In the genomic region with DNA sequence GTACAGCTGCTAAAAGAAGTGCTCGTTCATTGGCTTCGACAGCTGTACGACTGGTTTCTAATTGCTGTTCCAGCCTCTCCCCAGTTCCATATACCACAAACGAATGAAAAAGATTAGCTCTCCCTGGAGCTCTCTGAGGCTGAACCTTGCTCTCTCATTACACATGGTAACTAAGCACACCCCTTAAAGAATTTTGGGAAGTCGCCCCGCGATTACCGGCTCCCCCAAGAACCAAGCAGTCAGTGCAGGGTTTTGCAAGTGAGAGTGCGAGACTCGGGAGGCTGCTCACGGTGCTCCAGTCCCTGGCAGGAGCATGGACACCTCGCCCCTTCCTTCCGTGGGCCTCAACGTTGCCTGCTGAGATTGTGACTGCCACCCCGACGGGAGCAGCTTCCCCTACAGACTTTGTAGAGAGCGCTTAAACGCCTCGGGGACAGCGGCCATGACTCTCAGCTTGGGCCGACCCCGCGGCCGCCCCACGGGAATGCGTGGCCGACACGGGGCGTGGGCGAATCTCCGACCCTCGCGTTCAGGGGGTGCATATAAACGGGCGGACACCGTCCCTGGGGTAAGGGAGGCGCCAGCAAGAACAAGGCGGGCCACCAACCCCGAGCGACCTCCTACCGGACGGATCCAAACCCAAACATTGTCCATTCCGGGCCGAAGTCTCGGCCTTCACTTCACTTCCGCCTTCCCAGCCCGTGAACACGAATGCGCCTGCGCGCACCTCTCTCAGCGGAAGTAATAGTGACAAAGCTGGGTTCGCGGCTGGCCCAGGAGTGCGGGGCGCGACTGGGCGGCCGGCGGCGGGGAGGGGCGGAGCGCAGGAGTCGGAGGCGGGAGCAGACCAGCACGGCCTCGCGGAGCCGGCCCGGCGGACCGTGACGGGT, we compare ENCODE assay signal across 8 cellular contexts. TPM values are rescaled to one million over a fixed set of nuclear protein-coding genes. Genes with fewer than 3 reads are reported as not detected.
DNase-seq lines count a peak whose midpoint lies in the region; ATAC-seq and TF ChIP-seq lines count a peak whose summit lies in the region.

A gene with protein sequence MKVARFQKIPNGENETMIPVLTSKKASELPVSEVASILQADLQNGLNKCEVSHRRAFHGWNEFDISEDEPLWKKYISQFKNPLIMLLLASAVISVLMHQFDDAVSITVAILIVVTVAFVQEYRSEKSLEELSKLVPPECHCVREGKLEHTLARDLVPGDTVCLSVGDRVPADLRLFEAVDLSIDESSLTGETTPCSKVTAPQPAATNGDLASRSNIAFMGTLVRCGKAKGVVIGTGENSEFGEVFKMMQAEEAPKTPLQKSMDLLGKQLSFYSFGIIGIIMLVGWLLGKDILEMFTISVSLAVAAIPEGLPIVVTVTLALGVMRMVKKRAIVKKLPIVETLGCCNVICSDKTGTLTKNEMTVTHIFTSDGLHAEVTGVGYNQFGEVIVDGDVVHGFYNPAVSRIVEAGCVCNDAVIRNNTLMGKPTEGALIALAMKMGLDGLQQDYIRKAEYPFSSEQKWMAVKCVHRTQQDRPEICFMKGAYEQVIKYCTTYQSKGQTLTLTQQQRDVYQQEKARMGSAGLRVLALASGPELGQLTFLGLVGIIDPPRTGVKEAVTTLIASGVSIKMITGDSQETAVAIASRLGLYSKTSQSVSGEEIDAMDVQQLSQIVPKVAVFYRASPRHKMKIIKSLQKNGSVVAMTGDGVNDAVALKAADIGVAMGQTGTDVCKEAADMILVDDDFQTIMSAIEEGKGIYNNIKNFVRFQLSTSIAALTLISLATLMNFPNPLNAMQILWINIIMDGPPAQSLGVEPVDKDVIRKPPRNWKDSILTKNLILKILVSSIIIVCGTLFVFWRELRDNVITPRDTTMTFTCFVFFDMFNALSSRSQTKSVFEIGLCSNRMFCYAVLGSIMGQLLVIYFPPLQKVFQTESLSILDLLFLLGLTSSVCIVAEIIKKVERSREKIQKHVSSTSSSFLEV (plus strand): TSS at position 845 of the 890 bp plus-strand sequence. CDS start 686 bp downstream, outside the sequence.

- H2AFZ ChIP-seq in KMS-11 (ENCODE audit: low read depth) = peak within 1 kb of the TSS; percentile 39; the same call in 1 of the 2 replicates

- H3K4me3 ChIP-seq in KMS-11 (IDR thresholded peaks at IDR 0.05; ENCODE audit: insufficient read depth, low read depth, low read length) = peak within 1 kb of the TSS; percentile 92
- peak within 1 kb of the TSS; percentile 93 for H3K4me3 ChIP-seq in Panc1 (ENCODE audit: low read depth in 2 of 2, low read length in 2 of 2)
- peak within 1 kb of the TSS; percentile 78 to 94 (median 90) for H3K4me3 ChIP-seq in esophagus muscularis mucosa
- H3K4me3 ChIP-seq in muscle layer of duodenum (ENCODE audit: low read depth in 1 of 2, low read length in 2 of 2) = peak within 1 kb of the TSS; percentile 84 to 93

- peak within 1 kb of the TSS; percentile 83 for H3K4me2 ChIP-seq in KMS-11

- POLR2A ChIA-PET in Panc1 (lab: Charles Lee) = interaction anchor here (0.6 kb wide), 1 partner anchor 366 kb away, joined by 20 read pairs; no protein-coding TSS in a partner anchor

- intact Hi-C loops in Panc1 (cut with micrococcal nuclease; ENCODE audit: unreplicated experiment) = loop anchor here (1.0 kb wide), 1 partner anchor 134 kb away; no protein-coding TSS in a partner anchor
- intact Hi-C loops in esophagus muscularis mucosa (cut with DNase I) = loop anchor here (2.0 to 10.0 kb wide), 2 partner anchors 135 to 491 kb away; partner anchors contain the start of gene NUDT16

- H3K27ac ChIP-seq in KMS-11 (peak within 1 kb of the TSS; percentile 73), Panc1 (ENCODE audit: low read length) (peak within 1 kb of the TSS; percentile 95), esophagus muscularis mucosa (replicated peaks in 1 of 4) (peak within 1 kb of the TSS; percentile 94 to 98 (median 96)), muscle layer of duodenum (ENCODE audit: low read length) (peak within 1 kb of the TSS; percentile 98)

- in situ Hi-C loops in Panc1 (cut with HindIII; ENCODE audit: low pct_unique_long_range_greater_than_20kb, low sequenced_read_pairs) = no loop called here

- BruUV-seq in Panc1 (replicated peaks; lab: Mats Ljungman, UMichigan) = TSS peak; percentile 92

- ATAC-seq in GM21737 (IDR thresholded peaks at IDR 0.05; ENCODE audit: unreplicated experiment) = peak; percentile 91
- peak; percentile 98 for ATAC-seq in Panc1

- H4K20me1 ChIP-seq in KMS-11 (ENCODE audit: insufficient read depth) = peaks cover 49% of the 10 kb centered on the region

- peak; percentile 83 for TF ChIP-seq CTCF in KMS-11 (conservative IDR thresholded peaks at IDR 0.05; ENCODE audit: low read depth, low read length)
- TF ChIP-seq CTCF in Panc1 (IDR thresholded peaks at IDR 0.05) = peak; percentile 49
- no peak for TF ChIP-seq CTCF in esophagus muscularis mucosa (IDR thresholded peaks at IDR 0.05)

- H3K79me2 ChIP-seq in KMS-11 (ENCODE audit: insufficient read depth, low read depth) = peaks cover 95% of the 10 kb centered on the region

- H3K27me3 ChIP-seq in KMS-11 (ENCODE audit: insufficient read depth, low read depth) (no peaks in the 10 kb centered on the region), Panc1 (ENCODE audit: control insufficient read depth, insufficient read depth, low read length) (no peaks in the 10 kb centered on the region), esophagus muscularis mucosa (no peaks in the 10 kb centered on the region), muscle layer of duodenum (ENCODE audit: low read depth, low read length) (no peaks in the 10 kb centered on the region)

- peak; percentile 91 for DNase-seq in DMS79 (lab: John Stamatoyannopoulos, UW)
- DNase-seq in Panc1 (ENCODE audit: low read depth, low spot score) = peak; percentile 74
- DNase-seq in activated T-cell treated with anti-CD3 and anti-CD28 coated beads, Interleukin-2, amount 50 U/mL, for 48 hours = peak; percentile 93
- peak; percentile 97 for DNase-seq in esophagus muscularis mucosa (ENCODE audit: extremely low spot score)
- peak; percentile 85 to 86 for DNase-seq in stimulated activated CD8-positive, alpha-beta memory T cell treated with anti-CD3 and anti-CD28 coated beads, Interleukin-7, amount 100 ng/mL, for 4 hours (ENCODE audit: low read depth in 2 of 2)

- H3K4me1 ChIP-seq in KMS-11 (ENCODE audit: low read depth, poor library complexity, severe bottlenecking) (peaks cover 82% of the 10 kb centered on the region), Panc1 (ENCODE audit: control insufficient read depth, insufficient read depth, low read length) (peaks cover 28% of the 10 kb centered on the region), esophagus muscularis mucosa (peaks cover 13 to 39% (median 33%) of the 10 kb centered on the region in 4 donors), muscle layer of duodenum (ENCODE audit: control insufficient read depth in 1 of 2, insufficient read depth in 2 of 2, low read length in 2 of 2) (peaks cover 12 to 13% of the 10 kb centered on the region in 2 donors)

- H3K9me3 ChIP-seq in Panc1 (ENCODE audit: control insufficient read depth, insufficient read depth, low read depth, low read length) (no peaks in the 10 kb centered on the region), esophagus muscularis mucosa (no peaks in the 10 kb centered on the region), muscle layer of duodenum (ENCODE audit: control insufficient read depth in 1 of 2, low read length in 2 of 2) (no peaks in the 10 kb centered on the region)

- TF ChIP-seq EP300 in esophagus muscularis mucosa (IDR thresholded peaks at IDR 0.05) = no peak

- peak; percentile 51 for TF ChIP-seq POLR2A in esophagus muscularis mucosa (IDR thresholded peaks at IDR 0.05; ENCODE audit: low read depth)

- WGBS in esophagus muscularis mucosa = 0% methylated on average over 51 of the region's 73 CpGs

- no peaks in the 10 kb centered on the region for H3K36me3 ChIP-seq in KMS-11 (ENCODE audit: insufficient read depth)
- no peaks in the 10 kb centered on the region; the same call in 1 of the 2 replicates for H3K36me3 ChIP-seq in Panc1 (ENCODE audit: control insufficient read depth, insufficient read depth, low read length)
- H3K36me3 ChIP-seq in esophagus muscularis mucosa = no peaks in the 10 kb centered on the region
- no peaks in the 10 kb centered on the region for H3K36me3 ChIP-seq in muscle layer of duodenum (ENCODE audit: control insufficient read depth in 1 of 2, insufficient read depth in 2 of 2, low read length in 2 of 2)

- H3K9ac ChIP-seq in KMS-11 = peak within 1 kb of the TSS; percentile 62

- CTCF ChIA-PET in Panc1 (lab: Charles Lee) = interaction anchor here (0.5 to 1.8 kb wide), 6 partner anchors 133 to 617 kb away, joined by 3 to 9 read pairs (median 4); no protein-coding TSS in a partner anchor

RNA-seq across cellular contexts. Expression of the gene that starts here (rescaled TPM):
- total RNA-seq in Panc1 (2021; ENCODE audit: unreplicated experiment) (101 TPM), esophagus muscularis mucosa (10 to 100 TPM; 32.1 to 52.3 (median 35.0) TPM)
- 51.7 TPM for polyA plus RNA-seq in Panc1 (2012; ENCODE audit: insufficient read length)

Comparison
In these comparisons a context has a peak if more than half of its experiments do, and no peak if none do; other contexts are left out.
1. Peak in every context shown above with its lines: DNase-seq, ATAC-seq, H3K4me3 ChIP-seq and H3K27ac ChIP-seq.
2. CTCF ChIP-seq: peak in KMS-11 (single experiment) and Panc1 (single experiment); none in esophagus muscularis mucosa (0 of 3).